In genomic region chr1:39104158-39105060, GRCh38 we compare ENCODE assay signal across 8 cellular contexts.
A peak's percentile ranks its signal among the peaks of the same experiment; 100 is the strongest.
DNase-seq lines count a peak whose midpoint lies in the region; ATAC-seq and TF ChIP-seq lines count a peak whose summit lies in the region.

No MANE protein-coding gene starts in this region.

- TF ChIP-seq RAD21 in liver (IDR thresholded peaks at IDR 0.05): no peak

- H3K27me3 ChIP-seq in Caco-2 (replicated peaks; ENCODE audit: control insufficient read depth, insufficient read depth, low read length): no peaks in the 10 kb centered on the region
- no peaks in the 10 kb centered on the region for H3K27me3 ChIP-seq in MM.1S (replicated peaks; ENCODE audit: insufficient read depth, low read length)
- no peaks in the 10 kb centered on the region for H3K27me3 ChIP-seq in liver (ENCODE audit: control insufficient read depth in 4 of 4, insufficient read depth in 4 of 4, low read length in 3 of 4)
- no peaks in the 10 kb centered on the region for H3K27me3 ChIP-seq in tibial artery

- no peaks in the 10 kb centered on the region for H3K27me3 Mint-ChIP-seq in Caco-2 (ENCODE audit: insufficient read depth, unreplicated experiment)

- H4K20me1 ChIP-seq in MM.1S (ENCODE audit: insufficient read depth, low read length): no peaks in the 10 kb centered on the region

- H3K4me3 ChIP-seq in Caco-2 (ENCODE audit: low read depth, low read length): peak overlapping the region; percentile 72
- H3K4me3 ChIP-seq in MM.1S (ENCODE audit: low read length): peak overlapping the region; percentile 27; the same call in 1 of the 2 replicates
- H3K4me3 ChIP-seq in liver (ENCODE audit: low read depth in 1 of 3, low read length in 3 of 3): peak overlapping the region in 2 of 3 donors; percentile 53 to 91
- peak overlapping the region; percentile 61 to 72 for H3K4me3 ChIP-seq in tibial artery

- ATAC-seq in GM18520 (IDR thresholded peaks at IDR 0.05; ENCODE audit: unreplicated experiment): no peak

- peak overlapping the region; percentile 49; the same call in 1 of the 2 replicates for H3K4me2 ChIP-seq in MM.1S (ENCODE audit: low read depth, low read length)

- H3K9me3 ChIP-seq in Caco-2 (no peaks in the 10 kb centered on the region), MM.1S (replicated peaks; ENCODE audit: insufficient read depth, low read length) (no peaks in the 10 kb centered on the region), liver (ENCODE audit: control insufficient read depth in 4 of 4, low read length in 3 of 4) (no peaks in the 10 kb centered on the region), tibial artery (no peaks in the 10 kb centered on the region)

- H2AFZ ChIP-seq in MM.1S (ENCODE audit: low read length): no peak overlapping the region

- CTCF ChIA-PET in Caco-2 (lab: Charles Lee): no interaction called here

- H3K36me3 ChIP-seq in Caco-2 (ENCODE audit: control insufficient read depth, insufficient read depth, low read length) (no peaks in the 10 kb centered on the region), MM.1S (replicated peaks; ENCODE audit: insufficient read depth, low read length) (no peaks in the 10 kb centered on the region), liver (ENCODE audit: control insufficient read depth in 4 of 4, insufficient read depth in 3 of 4, low read depth in 1 of 4, low read length in 3 of 4) (no peaks in the 10 kb centered on the region), tibial artery (no peaks in the 10 kb centered on the region)

- H3K4me3 Mint-ChIP-seq in Caco-2 (ENCODE audit: unreplicated experiment): no peak overlapping the region

- no peaks in the 10 kb centered on the region for H3K9me3 Mint-ChIP-seq in Caco-2 (ENCODE audit: unreplicated experiment)

- POLR2A ChIA-PET in Caco-2 (lab: Charles Lee): no interaction called here

- peaks cover 11% of the 10 kb centered on the region; the same call in 1 of the 2 replicates for H3K4me1 ChIP-seq in Caco-2
- peaks cover 6% of the 10 kb centered on the region for H3K4me1 ChIP-seq in MM.1S (ENCODE audit: low read length)
- peaks cover 0 to 27% (median 14%) of the 10 kb centered on the region in 4 donors for H3K4me1 ChIP-seq in liver (ENCODE audit: control insufficient read depth in 4 of 4, insufficient read depth in 4 of 4, low read length in 3 of 4)
- peaks cover 0 to 57% (median 44%) of the 10 kb centered on the region in 4 donors for H3K4me1 ChIP-seq in tibial artery

- no peak overlapping the region for H3K9ac ChIP-seq in MM.1S (ENCODE audit: low read length)
- peak overlapping the region; percentile 36 to 79 for H3K9ac ChIP-seq in liver (ENCODE audit: low read depth in 1 of 2, low read length in 2 of 2)

- 34% methylated on average over 25 of the region's 25 CpGs for WGBS in liver

- intact Hi-C loops in Caco-2 (cut with micrococcal nuclease; ENCODE audit: unreplicated experiment) (no loop called here), tibial artery (cut with DNase I; ENCODE audit: low total_unique reads) (loop anchor here (5.0 kb wide), 4 partner anchors 33 to 303 kb away; no protein-coding TSS in a partner anchor)

- H3K27ac ChIP-seq in MM.1S (ENCODE audit: low read length) (no peak overlapping the region), caudate nucleus (ENCODE audit: low read depth, low read length) (peak overlapping the region; percentile 92), liver (ENCODE audit: low read depth in 1 of 2, low read length in 2 of 2) (peak overlapping the region; percentile 64 to 80), tibial artery (peak overlapping the region; percentile 87 to 92)

- peak in 1 of 2 experiments; percentile 41 for DNase-seq in Caco-2
- DNase-seq in MM.1S: no peak
- peak in 7 of 61 donors; percentile 28 to 69 (median 64) for DNase-seq in caudate nucleus (lab: John Stamatoyannopoulos, UW)
- peak in 1 of 2 donors; percentile 35 for DNase-seq in tibial artery
- DNase-seq in activated CD4-positive, alpha-beta T cell treated with anti-CD3 and anti-CD28 coated beads, Interleukin-2, amount 50 U/mL, for 48 hours: no peak
- no peak for DNase-seq in occipital lobe (lab: John Stamatoyannopoulos, UW)

- no peak for TF ChIP-seq CTCF in Caco-2 (IDR thresholded peaks at IDR 0.05; ENCODE audit: insufficient read depth in 1 of 2, low read depth in 1 of 2, low read length in 1 of 2, severe bottlenecking in 1 of 2, unreplicated experiment in 1 of 2)
- TF ChIP-seq CTCF in MM.1S (IDR thresholded peaks at IDR 0.05; ENCODE audit: low read length): no peak
- TF ChIP-seq CTCF in liver (IDR thresholded peaks at IDR 0.05; ENCODE audit: low read depth, low read length, missing input control): no peak
- no peak for TF ChIP-seq CTCF in tibial artery (IDR thresholded peaks at IDR 0.05)

- no peaks in the 10 kb centered on the region for H3K9me2 ChIP-seq in MM.1S (replicated peaks; ENCODE audit: insufficient read depth, low read length)

- H3K79me2 ChIP-seq in MM.1S (ENCODE audit: low read length): peaks cover 29% of the 10 kb centered on the region

- H3K27ac Mint-ChIP-seq in Caco-2 (ENCODE audit: unreplicated experiment): peak overlapping the region; percentile 75

- peaks cover 14% of the 10 kb centered on the region for H3K4me1 Mint-ChIP-seq in Caco-2 (ENCODE audit: low read depth, unreplicated experiment)

- no TSS peak for BruUV-seq in Caco-2 (replicated peaks; lab: Mats Ljungman, UMichigan)

- H3F3A ChIP-seq in MM.1S (ENCODE audit: insufficient read depth, low read length): peaks cover 14% of the 10 kb centered on the region

- H3K36me3 Mint-ChIP-seq in Caco-2 (ENCODE audit: insufficient read depth, unreplicated experiment): peaks cover 6% of the 10 kb centered on the region

TF ChIP-seq in liver, 16 proteins besides CTCF, POLR2A, EP300 and RAD21:
- no peak for TF ChIP-seq SP1 (IDR thresholded peaks at IDR 0.05)
- TF ChIP-seq RXRA (IDR thresholded peaks at IDR 0.05): no peak
- TF ChIP-seq TAF1 (conservative IDR thresholded peaks at IDR 0.05): no peak
- no peak for TF ChIP-seq REST (IDR thresholded peaks at IDR 0.05)
- TF ChIP-seq NR2F2 (IDR thresholded peaks at IDR 0.05): no peak
- TF ChIP-seq EGR1 (IDR thresholded peaks at IDR 0.05; ENCODE audit: low read depth in 2 of 2): no peak
- no peak for TF ChIP-seq ZBTB33 (IDR thresholded peaks at IDR 0.05)
- TF ChIP-seq GABPA (IDR thresholded peaks at IDR 0.05 in 1 of 2, conservative IDR thresholded peaks at IDR 0.05 in 1 of 2): no peak
- no peak for TF ChIP-seq MAX (IDR thresholded peaks at IDR 0.05)
- TF ChIP-seq FOXA2 (IDR thresholded peaks at IDR 0.05): no peak
- no peak for TF ChIP-seq FOXA1 (IDR thresholded peaks at IDR 0.05)
- no peak for TF ChIP-seq HNF4A (conservative IDR thresholded peaks at IDR 0.05)
